Comparison of ENCODE assay signal across 8 cellular contexts in the genomic region with DNA sequence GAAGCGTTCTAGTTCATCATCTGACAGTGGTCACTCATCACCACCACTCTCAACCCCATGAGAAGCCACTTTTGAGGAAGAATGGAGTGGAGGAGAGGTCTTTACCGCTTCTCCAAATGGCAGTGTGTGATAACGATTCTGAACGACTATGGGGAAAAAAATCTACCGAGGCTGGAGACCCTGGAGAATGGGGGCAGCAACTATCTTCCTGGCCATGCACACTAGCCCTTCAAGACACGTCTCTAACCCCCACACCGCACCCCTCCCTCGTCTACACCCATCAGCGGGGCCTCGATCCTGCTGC. TPM values are rescaled to one million over a fixed set of nuclear protein-coding genes. Genes with fewer than 3 reads are reported as not detected.
DNase-seq lines count a peak whose midpoint lies in the region; ATAC-seq and TF ChIP-seq lines count a peak whose summit lies in the region.

No MANE protein-coding gene starts in this region.

- peak overlapping the region; percentile 75 to 85 for H3K4me3 ChIP-seq in cardiac fibroblast (replicated peaks in 1 of 2; ENCODE audit: low read depth in 2 of 2, low read length in 2 of 2)
- H3K4me3 ChIP-seq in lung = peak overlapping the region; percentile 87
- peak overlapping the region; percentile 87 for H3K4me3 ChIP-seq in upper lobe of right lung

- H3K4me1 ChIP-seq in lung (ENCODE audit: control insufficient read depth in 2 of 2, insufficient read depth in 2 of 2, low read length in 2 of 2) (peaks cover 2 to 6% of the 10 kb centered on the region in 2 donors), upper lobe of right lung (peaks cover 11% of the 10 kb centered on the region)

- H3K36me3 ChIP-seq in lung (ENCODE audit: control insufficient read depth in 2 of 2, insufficient read depth in 2 of 2, low read length in 2 of 2) (peaks cover 13 to 17% of the 10 kb centered on the region in 2 donors), upper lobe of right lung (peaks cover 24% of the 10 kb centered on the region)

- no peaks in the 10 kb centered on the region for H3K9me3 ChIP-seq in lung (ENCODE audit: control insufficient read depth in 2 of 2, insufficient read depth in 1 of 2, low read length in 1 of 2)
- no peaks in the 10 kb centered on the region for H3K9me3 ChIP-seq in upper lobe of right lung

- DNase-seq in HuH-7 (ENCODE audit: low spot score) (peak; percentile 69), cardiac fibroblast (ENCODE audit: low read depth in 2 of 2) (no peak), lung (ENCODE audit: low spot score) (no peak), upper lobe of right lung (no peak), LoVo (ENCODE audit: low spot score) (no peak), NCI-H748 (lab: John Stamatoyannopoulos, UW; ENCODE audit: unreplicated experiment) (no peak), mucosa of gallbladder (ENCODE audit: low spot score) (no peak)

- H3K27me3 ChIP-seq in lung (ENCODE audit: control insufficient read depth, insufficient read depth) (no peaks in the 10 kb centered on the region), upper lobe of right lung (no peaks in the 10 kb centered on the region)

- TF ChIP-seq CTCF in cardiac fibroblast (IDR thresholded peaks at IDR 0.05; ENCODE audit: low read depth, low read length) (no peak), lung (IDR thresholded peaks at IDR 0.05; ENCODE audit: control extremely low read depth, extremely low read depth) (no peak), upper lobe of right lung (IDR thresholded peaks at IDR 0.05) (no peak)

- peak overlapping the region; percentile 56 to 85 for H3K27ac ChIP-seq in lung (ENCODE audit: low read depth in 1 of 2, low read length in 1 of 2)
- H3K27ac ChIP-seq in upper lobe of right lung = peak overlapping the region; percentile 76

- ATAC-seq in GM19328 (IDR thresholded peaks at IDR 0.05; ENCODE audit: unreplicated experiment) = peak; percentile 10
- no peak for ATAC-seq in lung (ENCODE audit: insufficient read depth, low FRiP score)
- peak; percentile 52 for ATAC-seq in upper lobe of right lung

- intact Hi-C loops in upper lobe of right lung (cut with DNase I) = no loop called here

- WGBS in lung, 2 donors = 0 to 1% methylated on average over 10 of the region's 10 CpGs

RNA-seq across cellular contexts. Expression of gene ING4, which starts 0.4 kb away (rescaled TPM):
- total RNA-seq in lung = 10 to 100 TPM; 22.4 to 74.3 TPM
- polyA plus RNA-seq in lung = 10 to 100 TPM; 20.3 to 31.7 TPM
- 38.0 TPM for total RNA-seq in upper lobe of right lung
- 58.0 TPM for total RNA-seq in mucosa of gallbladder

RNA-seq across cellular contexts. Expression of gene ACRBP, which starts 15.3 kb away (rescaled TPM):
- 1 to 10 TPM; 1.6 to 6.1 TPM for total RNA-seq in lung
- 1 to 10 TPM in 1 of 2 donors, under 1 TPM in 1; 0.93 to 8.7 TPM for polyA plus RNA-seq in lung
- total RNA-seq in upper lobe of right lung = 3.8 TPM
- total RNA-seq in mucosa of gallbladder = 9.8 TPM

RNA-seq across cellular contexts. Expression of gene ZNF384, which starts 26.6 kb away (rescaled TPM):
- total RNA-seq in lung (10 to 100 TPM; 29.2 to 50.8 TPM), upper lobe of right lung (53.6 TPM), mucosa of gallbladder (60.6 TPM)
- 10 to 100 TPM; 29.0 to 34.4 TPM for polyA plus RNA-seq in lung

RNA-seq across cellular contexts. Expression of gene LPAR5, which starts 26.8 kb away (rescaled TPM):
- 1 to 10 TPM; 1.9 to 2.8 TPM for total RNA-seq in lung
- 1 to 10 TPM in 1 of 2 donors, under 1 TPM in 1; 0.51 to 1.2 TPM for polyA plus RNA-seq in lung
- total RNA-seq in upper lobe of right lung = 2.5 TPM
- 15.0 TPM for total RNA-seq in mucosa of gallbladder

RNA-seq across cellular contexts. Expression of gene PIANP, which starts 38.1 kb away (rescaled TPM):
- total RNA-seq in lung (1 to 10 TPM in 1 of 2 donors, under 1 TPM in 1; 0.25 to 1.4 TPM), upper lobe of right lung (0.20 TPM), mucosa of gallbladder (5.0 TPM)
- polyA plus RNA-seq in lung = under 1 TPM; 0.23 to 0.37 TPM
